In genomic region chr5:139669681-139670368, GRCh38 we compare ENCODE assay signal across 9 cellular contexts. TPM values are rescaled to one million over a fixed set of nuclear protein-coding genes. Genes with fewer than 3 reads are reported as not detected.
DNase-seq lines count a peak whose midpoint lies in the region; ATAC-seq and TF ChIP-seq lines count a peak whose summit lies in the region.
"Had no signal": no experiment of that assay in that cellular context is flagged by ENCODE, and none has a peak within 500 bp of the region (broad histone marks: within the 10 kb centered on the region; RNA-seq: fewer than 3 reads in every experiment).

No MANE protein-coding gene starts in this region.

- no peaks in the 10 kb centered on the region for H3K27me3 Mint-ChIP-seq in Calu3 (ENCODE audit: unreplicated experiment)

- BruUV-seq in Calu3 (replicated peaks; lab: Mats Ljungman, UMichigan): no TSS peak

- TF ChIP-seq CTCF in Calu3 (IDR thresholded peaks at IDR 0.05; ENCODE audit: unreplicated experiment) (no peak), ascending aorta (IDR thresholded peaks at IDR 0.05) (no peak)

- H3K9me3 Mint-ChIP-seq in Calu3 (ENCODE audit: low read depth, unreplicated experiment): no peaks in the 10 kb centered on the region

- H3K27me3 ChIP-seq in ascending aorta (no peaks in the 10 kb centered on the region), muscle layer of colon (ENCODE audit: control insufficient read depth in 1 of 2, insufficient read depth in 2 of 2, low read length in 2 of 2) (no peaks in the 10 kb centered on the region)

- H3K36me3 ChIP-seq in ascending aorta (no peaks in the 10 kb centered on the region), muscle layer of colon (ENCODE audit: insufficient read depth, low read length) (no peaks in the 10 kb centered on the region)

- no peak overlapping the region for H3K27ac Mint-ChIP-seq in Calu3 (ENCODE audit: unreplicated experiment)

- peak overlapping the region; percentile 49 for H3K4me3 ChIP-seq in Jurkat, Clone E6-1 (ENCODE audit: low read length)
- H3K4me3 ChIP-seq in ascending aorta (peak overlapping the region; percentile 35 to 62), muscle layer of colon (ENCODE audit: low read depth in 1 of 2, low read length in 2 of 2) (no peak overlapping the region)

- H3K4me1 Mint-ChIP-seq in Calu3 (ENCODE audit: low read depth, unreplicated experiment): peaks cover 55% of the 10 kb centered on the region

- CTCF ChIA-PET in Calu3 (lab: Charles Lee): interaction anchor here (2.2 kb wide), 1 partner anchor 9 kb away, joined by 13 read pairs; no protein-coding TSS in a partner anchor

- H3K4me3 Mint-ChIP-seq in Calu3 (ENCODE audit: low read depth, unreplicated experiment): peak overlapping the region; percentile 22

- peaks cover 49 to 90% of the 10 kb centered on the region in 2 donors for H3K4me1 ChIP-seq in ascending aorta
- H3K4me1 ChIP-seq in muscle layer of colon (ENCODE audit: insufficient read depth, low read length): peaks cover 50% of the 10 kb centered on the region

- ATAC-seq in GM19468 (IDR thresholded peaks at IDR 0.05; ENCODE audit: extremely low read depth, unreplicated experiment): peak; percentile 2

- intact Hi-C loops in Calu3 (cut with micrococcal nuclease; ENCODE audit: unreplicated experiment): no loop called here
- intact Hi-C loops in ascending aorta (cut with DNase I): no loop called here

- DNase-seq in Calu3 (no peak), ascending aorta (ENCODE audit: low spot score in 2 of 2) (no peak), H4 (ENCODE audit: low spot score) (no peak), mesenteric fat pad (ENCODE audit: low spot score) (no peak), T-helper 9 cell (no peak)
- DNase-seq in Jurkat, Clone E6-1 (ENCODE audit: low read depth, low spot score): peak; percentile 64

- H3K27ac ChIP-seq in ascending aorta (peak overlapping the region; percentile 96), muscle layer of colon (ENCODE audit: low read depth, low read length) (peak overlapping the region; percentile 25)
- H3K27ac ChIP-seq: epithelial cell of prostate had no signal

- no peak overlapping the region for H3K9ac ChIP-seq in muscle layer of colon (ENCODE audit: low read length)

- no peaks in the 10 kb centered on the region for H3K9me3 ChIP-seq in ascending aorta
- no peaks in the 10 kb centered on the region for H3K9me3 ChIP-seq in muscle layer of colon (ENCODE audit: low read length)

- H3K36me3 Mint-ChIP-seq in Calu3 (ENCODE audit: insufficient read depth, unreplicated experiment): peaks cover 26% of the 10 kb centered on the region

RNA-seq across cellular contexts. Expression of gene CXXC5, which starts 21.7 kb away (rescaled TPM):
- total RNA-seq in Calu3 (2022): 64.1 and 69.1 TPM in 2 replicates
- 9.5 TPM for polyA plus RNA-seq in Jurkat, Clone E6-1 (2012; ENCODE audit: insufficient read depth, insufficient read length)
- total RNA-seq in ascending aorta: 41.9 TPM
- 46.9 and 55.1 TPM in 2 replicates for total RNA-seq in H4 (2014; rRNA removed; shearing (Covaris generic))
- total RNA-seq in mesenteric fat pad: 33.0 TPM

Comparison
In these comparisons a context has a peak if more than half of its experiments do, and no peak if none do; other contexts are left out.
1. H3K4me3 ChIP-seq: peak in Jurkat, Clone E6-1 (single experiment) and ascending aorta (2 of 2); none in muscle layer of colon (0 of 2).